1 cellular context compared by ENCODE assay signal in the genomic region with DNA sequence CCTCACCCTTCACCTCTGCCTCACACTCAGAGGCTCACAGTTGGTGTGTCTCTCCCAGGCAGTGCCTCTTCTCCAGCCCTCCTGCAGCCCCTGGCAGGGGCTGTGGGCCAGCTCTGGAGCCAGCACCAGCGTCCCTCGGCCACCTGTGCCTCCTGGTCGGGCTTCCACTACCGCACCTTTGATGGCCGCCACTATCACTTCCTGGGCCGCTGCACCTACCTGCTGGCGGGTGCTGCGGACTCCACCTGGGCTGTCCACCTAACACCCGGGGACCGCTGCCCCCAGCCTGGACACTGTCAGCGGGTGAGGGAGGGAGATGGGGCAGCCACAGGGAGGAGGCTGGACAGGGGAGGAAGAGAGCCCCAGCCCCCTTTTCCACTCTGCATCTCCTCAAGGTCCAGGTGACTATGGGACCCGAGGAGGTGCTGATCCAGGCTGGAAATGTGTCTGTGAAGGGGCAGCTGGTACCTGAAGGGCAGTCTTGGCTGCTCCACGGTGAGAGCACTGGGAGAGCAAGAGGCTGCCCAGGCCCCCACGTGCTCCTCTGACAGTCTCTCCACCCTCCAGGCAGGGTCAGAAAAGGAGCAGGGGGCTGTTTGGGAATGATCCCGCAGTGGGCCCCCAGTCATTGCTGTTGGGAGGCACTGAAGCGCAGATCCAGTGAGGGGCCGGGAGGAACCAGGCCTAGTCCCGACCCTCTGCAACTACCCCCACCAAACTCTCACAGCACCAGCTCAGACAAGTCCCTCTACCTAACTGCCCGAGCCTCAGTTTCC.
TF ChIP-seq lines count a peak whose summit lies in the region.

No MANE protein-coding gene starts in this region.

TF ChIP-seq in H1, 55 proteins besides CTCF, POLR2A, EP300 and RAD21:
- TF ChIP-seq POLR2AphosphoS5 (IDR thresholded peaks at IDR 0.05; ENCODE audit: low read depth, low read length) = no peak
- no peak for TF ChIP-seq SP1 (IDR thresholded peaks at IDR 0.05; ENCODE audit: low read depth, low read length)
- TF ChIP-seq SIN3A (conservative IDR thresholded peaks at IDR 0.05 in 1 of 2, IDR thresholded peaks at IDR 0.05 in 1 of 2; ENCODE audit: low read depth in 1 of 2, low read length in 2 of 2) = no peak
- TF ChIP-seq ATF2 (IDR thresholded peaks at IDR 0.05; ENCODE audit: low read length) = no peak
- TF ChIP-seq SAP30 (IDR thresholded peaks at IDR 0.05; ENCODE audit: insufficient read depth, insufficient replicate concordance, low read length) = no peak
- TF ChIP-seq, protein P1, sequence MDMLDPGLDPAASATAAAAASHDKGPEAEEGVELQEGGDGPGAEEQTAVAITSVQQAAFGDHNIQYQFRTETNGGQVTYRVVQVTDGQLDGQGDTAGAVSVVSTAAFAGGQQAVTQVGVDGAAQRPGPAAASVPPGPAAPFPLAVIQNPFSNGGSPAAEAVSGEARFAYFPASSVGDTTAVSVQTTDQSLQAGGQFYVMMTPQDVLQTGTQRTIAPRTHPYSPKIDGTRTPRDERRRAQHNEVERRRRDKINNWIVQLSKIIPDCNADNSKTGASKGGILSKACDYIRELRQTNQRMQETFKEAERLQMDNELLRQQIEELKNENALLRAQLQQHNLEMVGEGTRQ (IDR thresholded peaks at IDR 0.05; ENCODE audit: low read length) = no peak
- no peak for TF ChIP-seq TAF7 (optimal IDR thresholded peaks at IDR 0.05; ENCODE audit: borderline replicate concordance, low read depth, low read length)
- no peak for TF ChIP-seq CTBP2 (IDR thresholded peaks at IDR 0.05; ENCODE audit: borderline replicate concordance, insufficient read depth, insufficient read length, low read length)
- no peak for TF ChIP-seq JUND (IDR thresholded peaks at IDR 0.05; ENCODE audit: low read length)
- no peak for TF ChIP-seq YY1 (IDR thresholded peaks at IDR 0.05; ENCODE audit: low read depth, low read length)
- TF ChIP-seq SP2 (IDR thresholded peaks at IDR 0.05; ENCODE audit: low read length) = no peak
- TF ChIP-seq, protein P2, sequence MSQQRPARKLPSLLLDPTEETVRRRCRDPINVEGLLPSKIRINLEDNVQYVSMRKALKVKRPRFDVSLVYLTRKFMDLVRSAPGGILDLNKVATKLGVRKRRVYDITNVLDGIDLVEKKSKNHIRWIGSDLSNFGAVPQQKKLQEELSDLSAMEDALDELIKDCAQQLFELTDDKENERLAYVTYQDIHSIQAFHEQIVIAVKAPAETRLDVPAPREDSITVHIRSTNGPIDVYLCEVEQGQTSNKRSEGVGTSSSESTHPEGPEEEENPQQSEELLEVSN (IDR thresholded peaks at IDR 0.05) = no peak
- no peak for TF ChIP-seq SIX5 (IDR thresholded peaks at IDR 0.05; ENCODE audit: low read depth, low read length)
- TF ChIP-seq RNF2 (IDR thresholded peaks at IDR 0.05; ENCODE audit: borderline replicate concordance, low read depth, low read length, missing control alignments, poor library complexity, severe bottlenecking) = no peak
- no peak for TF ChIP-seq SP4 (IDR thresholded peaks at IDR 0.05; ENCODE audit: low read length)
- TF ChIP-seq CBX5 (IDR thresholded peaks at IDR 0.05; ENCODE audit: low read depth, low read length) = no peak
- TF ChIP-seq BRCA1 (IDR thresholded peaks at IDR 0.05; ENCODE audit: low read depth, low read length) = no peak
- no peak for TF ChIP-seq ASH2L (IDR thresholded peaks at IDR 0.05; ENCODE audit: low read length)
